8 cellular contexts compared by ENCODE assay signal in the genomic region with DNA sequence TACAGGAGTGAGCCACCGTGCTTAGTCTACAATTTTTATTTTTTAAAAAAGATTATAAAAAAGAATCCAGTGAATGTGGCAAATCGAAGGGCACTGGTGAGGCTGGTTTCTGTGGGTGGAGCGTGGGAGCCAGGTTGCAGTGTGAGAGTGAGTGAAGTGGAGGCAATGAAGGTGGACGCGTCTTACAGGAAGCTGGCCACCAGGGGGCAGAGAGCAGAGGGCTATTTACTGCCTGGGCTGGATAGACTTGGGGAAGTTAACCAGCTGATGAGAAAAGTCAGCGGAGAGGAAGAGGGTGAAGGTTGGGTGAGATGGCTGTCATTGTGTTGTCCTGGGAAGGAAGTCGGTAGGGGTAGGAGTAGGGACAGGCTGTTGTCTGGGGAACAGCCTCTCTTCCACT. TPM values are rescaled to one million over a fixed set of nuclear protein-coding genes. Genes with fewer than 3 reads are reported as not detected.
A peak's percentile ranks its signal among the peaks of the same experiment; 100 is the strongest.
DNase-seq lines count a peak whose midpoint lies in the region; ATAC-seq and TF ChIP-seq lines count a peak whose summit lies in the region.

No MANE protein-coding gene starts in this region.

- no peak overlapping the region for H3K4me2 ChIP-seq in osteoblast (ENCODE audit: insufficient read depth, low read length)

- H3K36me3 ChIP-seq in esophagus squamous epithelium, result no peaks in the 10 kb centered on the region
- no peaks in the 10 kb centered on the region for H3K36me3 ChIP-seq in osteoblast (ENCODE audit: insufficient read depth, low read length)

- H3K9me3 ChIP-seq in esophagus squamous epithelium (no peaks in the 10 kb centered on the region), osteoblast (ENCODE audit: low read depth, low read length) (no peaks in the 10 kb centered on the region)

- H4K20me1 ChIP-seq in osteoblast (ENCODE audit: insufficient read depth, low read length), result no peaks in the 10 kb centered on the region

- DNase-seq in AG08396 (ENCODE audit: low spot score) (peak; percentile 76), GM13976 (ENCODE audit: low spot score) (peak; percentile 76), NCI-H1105 (lab: John Stamatoyannopoulos, UW) (peak; percentile 20), esophagus squamous epithelium (lab: John Stamatoyannopoulos, UW) (no peak), osteoblast (ENCODE audit: insufficient read length, low spot score, missing footprints) (peak; percentile 89), midbrain (lab: John Stamatoyannopoulos, UW) (no peak)

- H3K4me1 ChIP-seq in esophagus squamous epithelium (no peaks in the 10 kb centered on the region), osteoblast (ENCODE audit: insufficient read depth, low read length) (no peaks in the 10 kb centered on the region)

- in situ Hi-C loops in GM13976 (cut with MboI; ENCODE audit: low sequenced_read_pairs, unreplicated experiment), result no loop called here

- WGBS in esophagus squamous epithelium, 2 donors, result 31 to 42% methylated on average over 7 of the region's 7 CpGs

- intact Hi-C loops in esophagus squamous epithelium (cut with DNase I), result no loop called here

- H3K27ac ChIP-seq in esophagus squamous epithelium (no peak overlapping the region), osteoblast (ENCODE audit: low read depth, low read length) (no peak overlapping the region)

- TF ChIP-seq POLR2A in esophagus squamous epithelium (IDR thresholded peaks at IDR 0.05), result no peak

- no peaks in the 10 kb centered on the region for H3K79me2 ChIP-seq in osteoblast (ENCODE audit: insufficient read depth, low read length)

- H3K4me3 ChIP-seq in WI38 (ENCODE audit: low read depth, low read length), result no peak overlapping the region
- H3K4me3 ChIP-seq in esophagus squamous epithelium, result no peak overlapping the region
- H3K4me3 ChIP-seq in osteoblast (ENCODE audit: insufficient read depth, low read length), result no peak overlapping the region

- H2AFZ ChIP-seq in osteoblast (ENCODE audit: low read length), result no peak overlapping the region

- H3K27me3 ChIP-seq in esophagus squamous epithelium, result peaks cover 0 to 43% (median 0%) of the 10 kb centered on the region in 4 donors
- H3K27me3 ChIP-seq in osteoblast (ENCODE audit: insufficient read depth, low read length), result peaks cover 3% of the 10 kb centered on the region

- ATAC-seq in HG02678 (IDR thresholded peaks at IDR 0.05; ENCODE audit: unreplicated experiment), result peak; percentile 87

- peak; percentile 65 for TF ChIP-seq CTCF in GM13976 (IDR thresholded peaks at IDR 0.05; ENCODE audit: borderline replicate concordance, control extremely low read depth, extremely low read depth, insufficient read depth, missing control alignments)
- TF ChIP-seq CTCF in WI38 (IDR thresholded peaks at IDR 0.05; ENCODE audit: low read depth, low read length), result peak; percentile 71
- TF ChIP-seq CTCF in esophagus squamous epithelium (IDR thresholded peaks at IDR 0.05), result peak; percentile 18 to 61 (median 44)
- TF ChIP-seq CTCF in osteoblast (IDR thresholded peaks at IDR 0.05; ENCODE audit: extremely low read depth, low read depth, low read length), result peak; percentile 71

RNA-seq across cellular contexts. Expression of a gene that starts 6.8 kb away (rescaled TPM):
- total RNA-seq in esophagus squamous epithelium (not detected), osteoblast (not detected in 2 replicates)

RNA-seq across cellular contexts. Expression of a gene that starts 26.8 kb away (rescaled TPM):
- total RNA-seq in esophagus squamous epithelium (under 1 TPM in 1 of 4 donors, not detected in 3; 0.38 TPM), osteoblast (0.36 and 1.2 TPM in 2 replicates)

Comparison
In these comparisons a context has a peak if more than half of its experiments do, and no peak if none do; other contexts are left out.
1. DNase-seq: peak in AG08396 (single experiment), GM13976 (single experiment), NCI-H1105 (single experiment) and osteoblast (single experiment); none in esophagus squamous epithelium (single experiment) and midbrain (single experiment).
2. Peak in every context shown above with its lines, with median percentiles within 50 percentile points of each other: CTCF ChIP-seq.